ENCODE assay signal across 10 cellular contexts in the genomic region with DNA sequence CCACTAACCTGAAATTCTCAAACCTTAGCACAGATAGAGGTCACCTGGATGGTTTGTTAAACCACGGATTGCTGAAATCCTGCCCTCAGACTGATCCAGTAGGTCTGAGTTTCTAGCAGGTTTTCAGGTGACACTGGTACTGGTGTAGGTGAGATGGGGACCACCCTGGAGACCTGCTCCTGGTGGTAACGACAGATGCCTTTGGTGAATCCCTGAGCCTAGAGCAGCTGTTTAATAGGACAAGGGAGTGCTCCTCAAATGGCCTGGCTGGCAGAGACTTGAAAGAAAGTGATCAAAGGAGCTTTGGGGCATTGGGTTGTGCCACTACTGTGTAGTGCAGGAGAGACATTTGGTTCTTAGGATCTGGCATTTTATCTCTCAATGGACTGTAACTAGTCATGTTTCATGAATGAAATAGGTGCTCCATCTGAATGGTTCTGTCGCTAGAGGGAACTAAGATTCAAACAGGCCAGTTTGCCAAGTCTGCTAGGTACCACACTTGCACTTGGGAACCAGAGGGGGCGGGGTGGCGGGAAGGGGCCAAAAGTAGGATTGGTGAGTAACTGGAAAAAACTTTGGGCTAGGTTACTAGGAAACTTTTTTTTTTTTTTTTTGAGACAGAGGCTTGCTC. TPM values are rescaled to one million over a fixed set of nuclear protein-coding genes. Genes with fewer than 3 reads are reported as not detected.
DNase-seq lines count a peak whose midpoint lies in the region; ATAC-seq and TF ChIP-seq lines count a peak whose summit lies in the region.
"Had no signal": no experiment of that assay in that cellular context is flagged by ENCODE, and none has a peak within 500 bp of the region (broad histone marks: within the 10 kb centered on the region; RNA-seq: fewer than 3 reads in every experiment).

No MANE protein-coding gene starts in this region.

- 86% methylated on average over 5 of the region's 5 CpGs for WGBS in SK-N-SH (ENCODE audit: low lambda C conversion rate)

- ATAC-seq in SK-N-SH treated with all-trans-retinoic acid at 6 μM for 48 hours = peak; percentile 23
- no peak for ATAC-seq in HG02798 (IDR thresholded peaks at IDR 0.05; ENCODE audit: poor library complexity, unreplicated experiment)

- H2AFZ ChIP-seq in SK-N-SH (ENCODE audit: low read depth) = no peak overlapping the region

- no peak overlapping the region for H3K4me2 ChIP-seq in SK-N-SH

- H3F3A ChIP-seq in SK-N-SH (replicated peaks; ENCODE audit: insufficient read depth) = peaks cover 77% of the 10 kb centered on the region

- H3K4me1 ChIP-seq in SK-N-SH (ENCODE audit: control insufficient read depth in 1 of 2, insufficient read depth in 2 of 2, low read depth in 1 of 2, low read length in 1 of 2) = peaks cover 6 to 7% of the 10 kb centered on the region in 2 experiments; a peak in 2 of 4 replicates

- POLR2A ChIA-PET in SK-N-SH (lab: Yijun Ruan, JAX) = no interaction called here

- H3K27ac ChIP-seq in SK-N-SH (ENCODE audit: low read depth in 2 of 2, low read length in 1 of 2) = peak overlapping the region in 1 of 2 experiments; percentile 25; a peak in 1 of 4 replicates
- H3K27ac ChIP-seq: tibial nerve had no signal

- H3K9me3 ChIP-seq in SK-N-SH = no peaks in the 10 kb centered on the region
- H3K9me3 ChIP-seq: tibial nerve had no signal

- H3K27me3 ChIP-seq in SK-N-SH (ENCODE audit: insufficient read depth) = no peaks in the 10 kb centered on the region
- H3K27me3 ChIP-seq: tibial nerve had no signal

- TF ChIP-seq POLR2A in NB4 (IDR thresholded peaks at IDR 0.05; ENCODE audit: extremely low read depth, insufficient read length) = peak; percentile 14

- peaks cover 40% of the 10 kb centered on the region for H4K20me1 ChIP-seq in SK-N-SH (ENCODE audit: insufficient read depth)

- no peak overlapping the region for H3K9ac ChIP-seq in SK-N-SH

- DNase-seq in SK-N-SH (no peak), NB4 (ENCODE audit: low read depth) (no peak), cardiac fibroblast (ENCODE audit: low read depth in 2 of 2) (peak; percentile 54 to 67), renal cortical epithelial cell (ENCODE audit: low read depth) (peak; percentile 51), DMS79 (lab: John Stamatoyannopoulos, UW) (no peak), cardiac septum (ENCODE audit: low spot score) (no peak)
- DNase-seq: SIG-M5 had no signal

- peaks cover 31 to 41% of the 10 kb centered on the region in 2 experiments for H3K36me3 ChIP-seq in SK-N-SH (replicated peaks in 1 of 2; ENCODE audit: control insufficient read depth in 1 of 2, insufficient read depth in 2 of 2, low read length in 1 of 2)

- CTCF ChIA-PET in SK-N-SH (lab: Yijun Ruan, JAX) = interaction anchor here (0.9 kb wide), 1 partner anchor 14 kb away, joined by 3 read pairs; no protein-coding TSS in a partner anchor

- no peak overlapping the region for H3K4me3 ChIP-seq in SK-N-SH (ENCODE audit: low read depth in 2 of 2, low read length in 1 of 2)
- no peak overlapping the region for H3K4me3 ChIP-seq in NB4 (ENCODE audit: low read depth, low read length)
- no peak overlapping the region for H3K4me3 ChIP-seq in cardiac fibroblast (replicated peaks in 1 of 2; ENCODE audit: low read depth in 2 of 2, low read length in 2 of 2)
- H3K4me3 ChIP-seq: tibial nerve had no signal

- no peak for TF ChIP-seq CTCF in SK-N-SH (IDR thresholded peaks at IDR 0.05)
- no peak for TF ChIP-seq CTCF in NB4 (IDR thresholded peaks at IDR 0.05; ENCODE audit: low read depth, low read length)
- TF ChIP-seq CTCF in cardiac fibroblast (IDR thresholded peaks at IDR 0.05; ENCODE audit: low read depth, low read length) = peak; percentile 8

- no peak for TF ChIP-seq EP300 in SK-N-SH (IDR thresholded peaks at IDR 0.05; ENCODE audit: borderline replicate concordance in 1 of 2, low read depth in 1 of 2, low read length in 1 of 2)

- TF ChIP-seq RAD21 in SK-N-SH (IDR thresholded peaks at IDR 0.05; ENCODE audit: low read length) = no peak

- intact Hi-C loops in cardiac septum (cut with DNase I) = no loop called here

- H3K9me2 ChIP-seq in SK-N-SH = no peaks in the 10 kb centered on the region

- peaks cover 37% of the 10 kb centered on the region for H3K79me2 ChIP-seq in SK-N-SH (ENCODE audit: insufficient read depth)

TF ChIP-seq in SK-N-SH treated with all-trans-retinoic acid at 6 μM for 48 hours, 23 proteins besides CTCF, POLR2A, EP300 and RAD21 (continues in another document):
- no peak for TF ChIP-seq ZNF565 (CRISPR knock-in tag; conservative IDR thresholded peaks at IDR 0.05; ENCODE audit: low read depth)
- TF ChIP-seq, protein P1, sequence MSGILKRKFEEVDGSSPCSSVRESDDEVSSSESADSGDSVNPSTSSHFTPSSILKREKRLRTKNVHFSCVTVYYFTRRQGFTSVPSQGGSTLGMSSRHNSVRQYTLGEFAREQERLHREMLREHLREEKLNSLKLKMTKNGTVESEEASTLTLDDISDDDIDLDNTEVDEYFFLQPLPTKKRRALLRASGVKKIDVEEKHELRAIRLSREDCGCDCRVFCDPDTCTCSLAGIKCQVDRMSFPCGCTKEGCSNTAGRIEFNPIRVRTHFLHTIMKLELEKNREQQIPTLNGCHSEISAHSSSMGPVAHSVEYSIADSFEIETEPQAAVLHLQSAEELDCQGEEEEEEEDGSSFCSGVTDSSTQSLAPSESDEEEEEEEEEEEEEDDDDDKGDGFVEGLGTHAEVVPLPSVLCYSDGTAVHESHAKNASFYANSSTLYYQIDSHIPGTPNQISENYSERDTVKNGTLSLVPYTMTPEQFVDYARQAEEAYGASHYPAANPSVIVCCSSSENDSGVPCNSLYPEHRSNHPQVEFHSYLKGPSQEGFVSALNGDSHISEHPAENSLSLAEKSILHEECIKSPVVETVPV (CRISPR knock-in tag; IDR thresholded peaks at IDR 0.05) = no peak
- TF ChIP-seq OSR1 (CRISPR knock-in tag; IDR thresholded peaks at IDR 0.05) = no peak
- no peak for TF ChIP-seq TOX (CRISPR knock-in tag; IDR thresholded peaks at IDR 0.05; ENCODE audit: borderline replicate concordance)
- TF ChIP-seq ZNF70 (CRISPR knock-in tag; IDR thresholded peaks at IDR 0.05) = no peak

TF ChIP-seq in SK-N-SH, 30 proteins besides CTCF, POLR2A, EP300 and RAD21 (continues in another document):
- TF ChIP-seq CHD2 (IDR thresholded peaks at IDR 0.05; ENCODE audit: low read length, partially characterized antibody) = no peak
- no peak for TF ChIP-seq SMC3 (IDR thresholded peaks at IDR 0.05; ENCODE audit: low read depth, low read length)
- TF ChIP-seq USF2 (IDR thresholded peaks at IDR 0.05; ENCODE audit: borderline replicate concordance, low read depth, low read length) = no peak
- no peak for TF ChIP-seq FOXJ3 (CRISPR knock-in tag; IDR thresholded peaks at IDR 0.05)
- TF ChIP-seq RXRA (IDR thresholded peaks at IDR 0.05; ENCODE audit: borderline replicate concordance, low read depth) = no peak
- TF ChIP-seq, protein P2, sequence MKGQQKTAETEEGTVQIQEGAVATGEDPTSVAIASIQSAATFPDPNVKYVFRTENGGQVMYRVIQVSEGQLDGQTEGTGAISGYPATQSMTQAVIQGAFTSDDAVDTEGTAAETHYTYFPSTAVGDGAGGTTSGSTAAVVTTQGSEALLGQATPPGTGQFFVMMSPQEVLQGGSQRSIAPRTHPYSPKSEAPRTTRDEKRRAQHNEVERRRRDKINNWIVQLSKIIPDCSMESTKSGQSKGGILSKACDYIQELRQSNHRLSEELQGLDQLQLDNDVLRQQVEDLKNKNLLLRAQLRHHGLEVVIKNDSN (IDR thresholded peaks at IDR 0.05; ENCODE audit: borderline replicate concordance, low read depth) = no peak
- TF ChIP-seq GATA2 (CRISPR knock-in tag; IDR thresholded peaks at IDR 0.05) = no peak
- TF ChIP-seq TEAD4 (IDR thresholded peaks at IDR 0.05; ENCODE audit: borderline replicate concordance, insufficient read depth) = no peak

RNA-seq across cellular contexts. Expression of gene IFI35, which starts 2.9 kb away (rescaled TPM):
- polyA plus RNA-seq in SK-N-SH (2012; rRNA removed) = 15.7 and 17.6 TPM in 2 replicates
- polyA plus RNA-seq in SK-N-SH (2012; cell fraction: cytosol; rRNA removed) = 9.8 and 12.8 TPM in 2 replicates
- polyA plus RNA-seq in SK-N-SH (2012; cell fraction: nucleus; rRNA removed) = 17.8 and 19.4 TPM in 2 replicates
- 14.9 and 42.4 TPM in 2 replicates for total RNA-seq in renal cortical epithelial cell
- total RNA-seq in cardiac septum = 13.7 TPM

RNA-seq across cellular contexts. Expression of gene RPL27, which starts 5.4 kb away (rescaled TPM):
- polyA plus RNA-seq in SK-N-SH (2012; rRNA removed) = 4,890 and 6,383 TPM in 2 replicates
- polyA plus RNA-seq in SK-N-SH (2012; cell fraction: cytosol; rRNA removed) = 5,586 and 7,027 TPM in 2 replicates
- polyA plus RNA-seq in SK-N-SH (2012; cell fraction: nucleus; rRNA removed) = 1,500 and 1,605 TPM in 2 replicates
- total RNA-seq in renal cortical epithelial cell = 476 and 871 TPM in 2 replicates
- total RNA-seq in cardiac septum = 536 TPM

RNA-seq across cellular contexts. Expression of gene VAT1, which starts 18.5 kb away (rescaled TPM):
- 157 and 170 TPM in 2 replicates for polyA plus RNA-seq in SK-N-SH (2012; rRNA removed)
- 89.3 and 131 TPM in 2 replicates for polyA plus RNA-seq in SK-N-SH (2012; cell fraction: cytosol; rRNA removed)
- 83.7 and 107 TPM in 2 replicates for polyA plus RNA-seq in SK-N-SH (2012; cell fraction: nucleus; rRNA removed)
- 150 and 204 TPM in 2 replicates for total RNA-seq in renal cortical epithelial cell
- total RNA-seq in cardiac septum = 81.3 TPM

RNA-seq across cellular contexts. Expression of gene RND2, which starts 21.4 kb away (rescaled TPM):
- polyA plus RNA-seq in SK-N-SH (2012; rRNA removed) = 8.9 and 10.5 TPM in 2 replicates
- 6.6 and 8.4 TPM in 2 replicates for polyA plus RNA-seq in SK-N-SH (2012; cell fraction: cytosol; rRNA removed)
- polyA plus RNA-seq in SK-N-SH (2012; cell fraction: nucleus; rRNA removed) = 5.6 and 6.5 TPM in 2 replicates
- total RNA-seq in renal cortical epithelial cell (0.65 and 0.69 TPM in 2 replicates), cardiac septum (0.89 TPM)

RNA-seq across cellular contexts. Expression of gene RUNDC1, which starts 23.3 kb away (rescaled TPM):
- 9.0 and 9.5 TPM in 2 replicates for polyA plus RNA-seq in SK-N-SH (2012; rRNA removed)
- 6.1 and 7.4 TPM in 2 replicates for polyA plus RNA-seq in SK-N-SH (2012; cell fraction: cytosol; rRNA removed)
- 10.4 and 11.6 TPM in 2 replicates for polyA plus RNA-seq in SK-N-SH (2012; cell fraction: nucleus; rRNA removed)
- total RNA-seq in renal cortical epithelial cell (10.4 and 20.5 TPM in 2 replicates), cardiac septum (14.8 TPM)

Comparison
In these comparisons a context has a peak if more than half of its experiments do, and no peak if none do; other contexts are left out.
1. DNase-seq: peak in cardiac fibroblast (2 of 2) and renal cortical epithelial cell (single experiment); none in SK-N-SH (single experiment), NB4 (single experiment), DMS79 (single experiment) and cardiac septum (single experiment).